ENCODE assay signal across 23 cellular contexts in genomic region chr4:184259081-184259480, GRCh38. TPM values are rescaled to one million over a fixed set of nuclear protein-coding genes. Genes with fewer than 3 reads are reported as not detected.
"Had no signal": no experiment of that assay in that cellular context is flagged by ENCODE, and none has a peak within 500 bp of the region (broad histone marks: within the 10 kb centered on the region; RNA-seq: fewer than 3 reads in every experiment).

No MANE protein-coding gene starts in this region.

- DNase-seq: cortex of kidney; dermis blood vessel endothelial cell; dorsolateral prefrontal cortex; effector CD4-positive, alpha-beta T cell; effector CD8-positive, alpha-beta T cell; effector memory CD4-positive, alpha-beta T cell; effector memory CD8-positive, alpha-beta T cell; endodermal cell; erythroblast; esophagus squamous epithelium; foreskin fibroblast; foreskin keratinocyte; foreskin melanocyte; gastrocnemius medialis; glutamatergic neuron; heart left ventricle; heart right ventricle had no signal

- H3K27ac Mint-ChIP-seq: dendritic cell treated with granulocyte-macrophage colony-stimulating factor and Interleukin-4, amounts not matched to agents 40 ng/mL and 50 ng/mL, for 4 days; effector memory CD8-positive, alpha-beta T cell; endodermal cell had no signal

- H3K27me3 Mint-ChIP-seq: dendritic cell treated with granulocyte-macrophage colony-stimulating factor and Interleukin-4, amounts not matched to agents 40 ng/mL and 50 ng/mL, for 4 days had no signal

- ATAC-seq: effector memory CD8-positive, alpha-beta T cell; esophagus mucosa; foreskin keratinocyte; gastrocnemius medialis; gastroesophageal sphincter; heart left ventricle; heart right ventricle had no signal

- H3K4me1 Mint-ChIP-seq: endodermal cell had no signal

- H3K9me3 Mint-ChIP-seq: dendritic cell treated with granulocyte-macrophage colony-stimulating factor and Interleukin-4, amounts not matched to agents 40 ng/mL and 50 ng/mL, for 4 days; effector memory CD8-positive, alpha-beta T cell had no signal

- H3K4me3 Mint-ChIP-seq: dendritic cell treated with granulocyte-macrophage colony-stimulating factor and Interleukin-4, amounts not matched to agents 40 ng/mL and 50 ng/mL, for 4 days; effector memory CD8-positive, alpha-beta T cell; endodermal cell had no signal

RNA-seq across cellular contexts. Expression of gene ENPP6, which starts 41.4 kb away (rescaled TPM):
- total RNA-seq: dermis blood vessel endothelial cell, endothelial cell of umbilical vein, epithelial cell of proximal tubule, esophagus mucosa, fibroblast of villous mesenchyme, foreskin keratinocyte had no signal
